Comparison of ENCODE assay signal across 14 cellular contexts in genomic region chr7:16951483-16952080, GRCh38.
DNase-seq lines count a peak whose midpoint lies in the region; ATAC-seq and TF ChIP-seq lines count a peak whose summit lies in the region.
"Had no signal": no experiment of that assay in that cellular context is flagged by ENCODE, and none has a peak within 500 bp of the region (broad histone marks: within the 10 kb centered on the region; RNA-seq: fewer than 3 reads in every experiment).

No MANE protein-coding gene starts in this region.

- H3K4me3 Mint-ChIP-seq in activated T-cell treated with anti-CD3 and anti-CD28 coated beads, Interleukin-2, amount 50 U/mL, for 4 hours: no peak overlapping the region
- no peak overlapping the region for H3K4me3 Mint-ChIP-seq in activated T-cell treated with anti-CD3 and anti-CD28 coated beads, Interleukin-2, amount 50 U/mL, for 24 hours
- no peak overlapping the region for H3K4me3 Mint-ChIP-seq in activated T-helper 1 cell treated with anti-CD3 and anti-CD28 coated beads, Interleukin-12 subunit alpha, Interleukin-12 subunit beta, Interleukin-2, Interleukin-4 antibody, amounts not matched to agents 30 ng/mL and 10 ng/mL and 1 ng/mL, durations not matched to agents 14 hours and 24 hours and 36 hours
- H3K4me3 Mint-ChIP-seq: CD8-positive, alpha-beta memory T cell had no signal

- ATAC-seq in activated T-cell treated with anti-CD3 and anti-CD28 coated beads, Interleukin-2, amount 50 U/mL, for 4 hours: peak; percentile 35 to 48
- peak; percentile 28 for ATAC-seq in left colon

- H3K27ac ChIP-seq in smooth muscle cell (ENCODE audit: low read depth): peak overlapping the region; percentile 26
- H3K27ac ChIP-seq: prostate gland, testis had no signal

- peak overlapping the region; percentile 32 for H3K4me2 ChIP-seq in smooth muscle cell

- no peak for TF ChIP-seq CTCF in smooth muscle cell (IDR thresholded peaks at IDR 0.05; ENCODE audit: borderline replicate concordance, insufficient read depth, poor library complexity, severe bottlenecking)

- intact Hi-C loops in left colon (cut with DNase I, micrococcal nuclease): no loop called here
- intact Hi-C loops in activated T-helper 1 cell treated with anti-CD3 and anti-CD28 coated beads, Interleukin-12 subunit alpha, Interleukin-12 subunit beta, Interleukin-2, Interleukin-4 antibody, amounts not matched to agents 30 ng/mL and 10 ng/mL and 1 ng/mL, durations not matched to agents 14 hours and 24 hours and 36 hours (cut with micrococcal nuclease): no loop called here

- H3K9ac ChIP-seq in adipocyte (ENCODE audit: low read length): peak overlapping the region; percentile 16
- H3K9ac ChIP-seq in smooth muscle cell (ENCODE audit: low read depth): no peak overlapping the region

- no peaks in the 10 kb centered on the region for H3K36me3 Mint-ChIP-seq in activated T-cell treated with anti-CD3 and anti-CD28 coated beads, Interleukin-2, amount 50 U/mL, for 4 hours (ENCODE audit: insufficient read depth)
- H3K36me3 Mint-ChIP-seq in activated T-cell treated with anti-CD3 and anti-CD28 coated beads, Interleukin-2, amount 50 U/mL, for 24 hours (ENCODE audit: low read depth): no peaks in the 10 kb centered on the region
- no peaks in the 10 kb centered on the region for H3K36me3 Mint-ChIP-seq in activated T-helper 1 cell treated with anti-CD3 and anti-CD28 coated beads, Interleukin-12 subunit alpha, Interleukin-12 subunit beta, Interleukin-2, Interleukin-4 antibody, amounts not matched to agents 30 ng/mL and 10 ng/mL and 1 ng/mL, durations not matched to agents 14 hours and 24 hours and 36 hours (ENCODE audit: low read depth)

- no peaks in the 10 kb centered on the region for H3K4me1 Mint-ChIP-seq in activated T-cell treated with anti-CD3 and anti-CD28 coated beads, Interleukin-2, amount 50 U/mL, for 4 hours (ENCODE audit: low read depth)
- H3K4me1 Mint-ChIP-seq in activated T-cell treated with anti-CD3 and anti-CD28 coated beads, Interleukin-2, amount 50 U/mL, for 24 hours (ENCODE audit: low read depth): no peaks in the 10 kb centered on the region
- no peaks in the 10 kb centered on the region for H3K4me1 Mint-ChIP-seq in activated T-helper 1 cell treated with anti-CD3 and anti-CD28 coated beads, Interleukin-12 subunit alpha, Interleukin-12 subunit beta, Interleukin-2, Interleukin-4 antibody, amounts not matched to agents 30 ng/mL and 10 ng/mL and 1 ng/mL, durations not matched to agents 14 hours and 24 hours and 36 hours (ENCODE audit: low read depth)
- H3K4me1 Mint-ChIP-seq: CD8-positive, alpha-beta memory T cell had no signal

- H3K4me3 ChIP-seq in adipocyte (ENCODE audit: low read length): peak overlapping the region; percentile 64
- no peak overlapping the region for H3K4me3 ChIP-seq in smooth muscle cell
- H3K4me3 ChIP-seq: prostate gland, testis had no signal

- H3K27ac Mint-ChIP-seq in activated T-cell treated with anti-CD3 and anti-CD28 coated beads, Interleukin-2, amount 50 U/mL, for 24 hours: no peak overlapping the region
- no peak overlapping the region for H3K27ac Mint-ChIP-seq in activated T-helper 1 cell treated with anti-CD3 and anti-CD28 coated beads, Interleukin-12 subunit alpha, Interleukin-12 subunit beta, Interleukin-2, Interleukin-4 antibody, amounts not matched to agents 30 ng/mL and 10 ng/mL and 1 ng/mL, durations not matched to agents 14 hours and 24 hours and 36 hours
- H3K27ac Mint-ChIP-seq: CD8-positive, alpha-beta memory T cell had no signal

- H3K9me3 ChIP-seq in adipocyte (ENCODE audit: control insufficient read depth, low read length): peaks cover 12% of the 10 kb centered on the region
- peaks cover 11% of the 10 kb centered on the region for H3K9me3 ChIP-seq in smooth muscle cell (replicated peaks; ENCODE audit: low read depth)
- H3K9me3 ChIP-seq: prostate gland, testis had no signal

- no peaks in the 10 kb centered on the region for H3K79me2 ChIP-seq in smooth muscle cell (ENCODE audit: low read depth)

- H4K20me1 ChIP-seq in smooth muscle cell (ENCODE audit: low read depth): no peaks in the 10 kb centered on the region

- H3K27me3 ChIP-seq in adipocyte (replicated peaks; ENCODE audit: control insufficient read depth, insufficient read depth, low read length) (no peaks in the 10 kb centered on the region), smooth muscle cell (ENCODE audit: low read depth) (no peaks in the 10 kb centered on the region)
- H3K27me3 ChIP-seq: testis had no signal

- H3F3A ChIP-seq in smooth muscle cell (ENCODE audit: low read depth): no peaks in the 10 kb centered on the region

- H3K4me1 ChIP-seq in adipocyte (ENCODE audit: control insufficient read depth, insufficient read depth, low read length) (peaks cover 9% of the 10 kb centered on the region), smooth muscle cell (ENCODE audit: low read depth) (peaks cover 5% of the 10 kb centered on the region)
- H3K4me1 ChIP-seq: prostate gland, testis had no signal

- H3K9me3 Mint-ChIP-seq in activated T-cell treated with anti-CD3 and anti-CD28 coated beads, Interleukin-2, amount 50 U/mL, for 4 hours: peaks cover 10% of the 10 kb centered on the region
- peaks cover 22% of the 10 kb centered on the region for H3K9me3 Mint-ChIP-seq in activated T-cell treated with anti-CD3 and anti-CD28 coated beads, Interleukin-2, amount 50 U/mL, for 24 hours
- H3K9me3 Mint-ChIP-seq in activated T-helper 1 cell treated with anti-CD3 and anti-CD28 coated beads, Interleukin-12 subunit alpha, Interleukin-12 subunit beta, Interleukin-2, Interleukin-4 antibody, amounts not matched to agents 30 ng/mL and 10 ng/mL and 1 ng/mL, durations not matched to agents 14 hours and 24 hours and 36 hours: peaks cover 24% of the 10 kb centered on the region

- peaks cover 5% of the 10 kb centered on the region for H3K27me3 Mint-ChIP-seq in activated T-cell treated with anti-CD3 and anti-CD28 coated beads, Interleukin-2, amount 50 U/mL, for 4 hours (ENCODE audit: low read depth)
- H3K27me3 Mint-ChIP-seq in activated T-cell treated with anti-CD3 and anti-CD28 coated beads, Interleukin-2, amount 50 U/mL, for 24 hours: peaks cover 11% of the 10 kb centered on the region
- H3K27me3 Mint-ChIP-seq in activated T-helper 1 cell treated with anti-CD3 and anti-CD28 coated beads, Interleukin-12 subunit alpha, Interleukin-12 subunit beta, Interleukin-2, Interleukin-4 antibody, amounts not matched to agents 30 ng/mL and 10 ng/mL and 1 ng/mL, durations not matched to agents 14 hours and 24 hours and 36 hours (ENCODE audit: insufficient read depth): peaks cover 14% of the 10 kb centered on the region

- 78% methylated on average over 3 of the region's 3 CpGs for WGBS in smooth muscle cell (ENCODE audit: low lambda C conversion rate)

- H3K36me3 ChIP-seq in adipocyte (ENCODE audit: control insufficient read depth, insufficient read depth, low read length, severe bottlenecking): no peaks in the 10 kb centered on the region
- no peaks in the 10 kb centered on the region for H3K36me3 ChIP-seq in smooth muscle cell (ENCODE audit: low read depth)
- H3K36me3 ChIP-seq: prostate gland had no signal

- DNase-seq in activated T-cell treated with anti-CD3 and anti-CD28 coated beads, Interleukin-2, amount 50 U/mL, for 4 hours: no peak
- DNase-seq in activated T-cell treated with anti-CD3 and anti-CD28 coated beads, Interleukin-2, amount 50 U/mL, for 24 hours: no peak
- no peak for DNase-seq in adipocyte (ENCODE audit: low read depth)
- DNase-seq in left colon: no peak
- no peak for DNase-seq in smooth muscle cell (lab: John Stamatoyannopoulos, UW; ENCODE audit: unreplicated experiment)
- DNase-seq in amniotic stem cell (lab: John Stamatoyannopoulos, UW): no peak
- DNase-seq in activated T-helper 1 cell treated with anti-CD3 and anti-CD28 coated beads, Interleukin-12 subunit alpha, Interleukin-12 subunit beta, Interleukin-2, Interleukin-4 antibody, amounts not matched to agents 30 ng/mL and 10 ng/mL and 1 ng/mL, durations not matched to agents 14 hours and 24 hours and 36 hours (ENCODE audit: low spot score): no peak
- DNase-seq in NCI-H2029 treated with DMSO at 0.1 percent for 48 hours (lab: John Stamatoyannopoulos, UW): no peak
- DNase-seq: activated gamma-delta T cell; CD8-positive, alpha-beta memory T cell; NCI-H146; NCI-H446 treated with DMSO at 0.1 percent for 48 hours; testis had no signal

- H2AFZ ChIP-seq in smooth muscle cell (ENCODE audit: low read depth): peak overlapping the region; percentile 73
